1 cellular context compared by ENCODE assay signal in the genomic region with DNA sequence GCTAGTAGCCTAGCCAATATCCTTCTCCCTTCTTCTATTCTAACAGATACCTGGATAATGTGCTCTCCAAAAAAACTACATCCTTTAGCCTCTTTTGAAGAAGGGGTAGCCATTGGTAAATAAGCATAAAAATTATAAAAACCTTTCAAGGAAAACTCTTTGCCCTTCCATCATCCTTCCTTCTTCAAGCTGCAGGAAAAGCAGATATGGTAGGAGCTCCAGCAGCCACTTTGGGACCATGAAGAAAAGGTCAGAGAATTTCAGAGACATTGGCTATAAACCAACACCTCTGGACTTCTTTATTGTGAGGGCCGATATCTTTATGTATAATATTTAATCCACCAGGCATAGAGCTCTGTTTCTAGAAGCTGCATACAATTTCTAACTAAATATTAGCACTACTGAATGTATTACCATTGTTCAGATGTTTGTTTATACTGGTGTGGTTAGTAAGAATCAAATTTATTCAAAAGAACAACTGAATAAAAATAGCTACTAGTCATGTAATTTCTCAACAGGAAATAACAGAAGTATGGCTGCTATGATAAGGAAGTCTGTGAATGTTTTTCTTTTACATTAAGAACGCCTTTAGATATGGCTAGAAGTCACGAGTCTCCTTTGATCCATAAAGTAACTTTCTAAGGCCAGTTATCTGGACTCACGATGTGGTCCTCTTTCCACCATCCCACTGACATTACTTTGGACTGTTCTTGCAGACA.
TF ChIP-seq lines count a peak whose summit lies in the region.

No MANE protein-coding gene starts in this region.

TF ChIP-seq in H1, 55 proteins besides CTCF, POLR2A, EP300 and RAD21:
- TF ChIP-seq GABPA (IDR thresholded peaks at IDR 0.05; ENCODE audit: borderline replicate concordance, insufficient read depth, low read length) (no peak), TBP (IDR thresholded peaks at IDR 0.05; ENCODE audit: low read depth, low read length) (no peak), SP1 (IDR thresholded peaks at IDR 0.05; ENCODE audit: low read depth, low read length) (no peak), TAF7 (optimal IDR thresholded peaks at IDR 0.05; ENCODE audit: borderline replicate concordance, low read depth, low read length) (no peak), YY1 (IDR thresholded peaks at IDR 0.05; ENCODE audit: low read depth, low read length) (no peak), CBX5 (IDR thresholded peaks at IDR 0.05; ENCODE audit: low read depth, low read length) (no peak), EGR1 (IDR thresholded peaks at IDR 0.05; ENCODE audit: borderline replicate concordance, low read depth, low read length) (no peak), CEBPB (IDR thresholded peaks at IDR 0.05; ENCODE audit: low read depth, low read length) (no peak), SUZ12 (IDR thresholded peaks at IDR 0.05; ENCODE audit: low read length) (no peak), CTBP2 (IDR thresholded peaks at IDR 0.05; ENCODE audit: borderline replicate concordance, insufficient read depth, insufficient read length, low read length) (no peak), POLR2AphosphoS5 (IDR thresholded peaks at IDR 0.05; ENCODE audit: low read depth, low read length) (no peak), TEAD4 (IDR thresholded peaks at IDR 0.05; ENCODE audit: low read depth, low read length) (no peak), SAP30 (IDR thresholded peaks at IDR 0.05; ENCODE audit: insufficient read depth, insufficient replicate concordance, low read length) (no peak), RBBP5 (IDR thresholded peaks at IDR 0.05; ENCODE audit: borderline replicate concordance, low read depth, low read length) (no peak), CHD1 (IDR thresholded peaks at IDR 0.05; ENCODE audit: low read depth, low read length) (no peak)
- TF ChIP-seq, protein P1, sequence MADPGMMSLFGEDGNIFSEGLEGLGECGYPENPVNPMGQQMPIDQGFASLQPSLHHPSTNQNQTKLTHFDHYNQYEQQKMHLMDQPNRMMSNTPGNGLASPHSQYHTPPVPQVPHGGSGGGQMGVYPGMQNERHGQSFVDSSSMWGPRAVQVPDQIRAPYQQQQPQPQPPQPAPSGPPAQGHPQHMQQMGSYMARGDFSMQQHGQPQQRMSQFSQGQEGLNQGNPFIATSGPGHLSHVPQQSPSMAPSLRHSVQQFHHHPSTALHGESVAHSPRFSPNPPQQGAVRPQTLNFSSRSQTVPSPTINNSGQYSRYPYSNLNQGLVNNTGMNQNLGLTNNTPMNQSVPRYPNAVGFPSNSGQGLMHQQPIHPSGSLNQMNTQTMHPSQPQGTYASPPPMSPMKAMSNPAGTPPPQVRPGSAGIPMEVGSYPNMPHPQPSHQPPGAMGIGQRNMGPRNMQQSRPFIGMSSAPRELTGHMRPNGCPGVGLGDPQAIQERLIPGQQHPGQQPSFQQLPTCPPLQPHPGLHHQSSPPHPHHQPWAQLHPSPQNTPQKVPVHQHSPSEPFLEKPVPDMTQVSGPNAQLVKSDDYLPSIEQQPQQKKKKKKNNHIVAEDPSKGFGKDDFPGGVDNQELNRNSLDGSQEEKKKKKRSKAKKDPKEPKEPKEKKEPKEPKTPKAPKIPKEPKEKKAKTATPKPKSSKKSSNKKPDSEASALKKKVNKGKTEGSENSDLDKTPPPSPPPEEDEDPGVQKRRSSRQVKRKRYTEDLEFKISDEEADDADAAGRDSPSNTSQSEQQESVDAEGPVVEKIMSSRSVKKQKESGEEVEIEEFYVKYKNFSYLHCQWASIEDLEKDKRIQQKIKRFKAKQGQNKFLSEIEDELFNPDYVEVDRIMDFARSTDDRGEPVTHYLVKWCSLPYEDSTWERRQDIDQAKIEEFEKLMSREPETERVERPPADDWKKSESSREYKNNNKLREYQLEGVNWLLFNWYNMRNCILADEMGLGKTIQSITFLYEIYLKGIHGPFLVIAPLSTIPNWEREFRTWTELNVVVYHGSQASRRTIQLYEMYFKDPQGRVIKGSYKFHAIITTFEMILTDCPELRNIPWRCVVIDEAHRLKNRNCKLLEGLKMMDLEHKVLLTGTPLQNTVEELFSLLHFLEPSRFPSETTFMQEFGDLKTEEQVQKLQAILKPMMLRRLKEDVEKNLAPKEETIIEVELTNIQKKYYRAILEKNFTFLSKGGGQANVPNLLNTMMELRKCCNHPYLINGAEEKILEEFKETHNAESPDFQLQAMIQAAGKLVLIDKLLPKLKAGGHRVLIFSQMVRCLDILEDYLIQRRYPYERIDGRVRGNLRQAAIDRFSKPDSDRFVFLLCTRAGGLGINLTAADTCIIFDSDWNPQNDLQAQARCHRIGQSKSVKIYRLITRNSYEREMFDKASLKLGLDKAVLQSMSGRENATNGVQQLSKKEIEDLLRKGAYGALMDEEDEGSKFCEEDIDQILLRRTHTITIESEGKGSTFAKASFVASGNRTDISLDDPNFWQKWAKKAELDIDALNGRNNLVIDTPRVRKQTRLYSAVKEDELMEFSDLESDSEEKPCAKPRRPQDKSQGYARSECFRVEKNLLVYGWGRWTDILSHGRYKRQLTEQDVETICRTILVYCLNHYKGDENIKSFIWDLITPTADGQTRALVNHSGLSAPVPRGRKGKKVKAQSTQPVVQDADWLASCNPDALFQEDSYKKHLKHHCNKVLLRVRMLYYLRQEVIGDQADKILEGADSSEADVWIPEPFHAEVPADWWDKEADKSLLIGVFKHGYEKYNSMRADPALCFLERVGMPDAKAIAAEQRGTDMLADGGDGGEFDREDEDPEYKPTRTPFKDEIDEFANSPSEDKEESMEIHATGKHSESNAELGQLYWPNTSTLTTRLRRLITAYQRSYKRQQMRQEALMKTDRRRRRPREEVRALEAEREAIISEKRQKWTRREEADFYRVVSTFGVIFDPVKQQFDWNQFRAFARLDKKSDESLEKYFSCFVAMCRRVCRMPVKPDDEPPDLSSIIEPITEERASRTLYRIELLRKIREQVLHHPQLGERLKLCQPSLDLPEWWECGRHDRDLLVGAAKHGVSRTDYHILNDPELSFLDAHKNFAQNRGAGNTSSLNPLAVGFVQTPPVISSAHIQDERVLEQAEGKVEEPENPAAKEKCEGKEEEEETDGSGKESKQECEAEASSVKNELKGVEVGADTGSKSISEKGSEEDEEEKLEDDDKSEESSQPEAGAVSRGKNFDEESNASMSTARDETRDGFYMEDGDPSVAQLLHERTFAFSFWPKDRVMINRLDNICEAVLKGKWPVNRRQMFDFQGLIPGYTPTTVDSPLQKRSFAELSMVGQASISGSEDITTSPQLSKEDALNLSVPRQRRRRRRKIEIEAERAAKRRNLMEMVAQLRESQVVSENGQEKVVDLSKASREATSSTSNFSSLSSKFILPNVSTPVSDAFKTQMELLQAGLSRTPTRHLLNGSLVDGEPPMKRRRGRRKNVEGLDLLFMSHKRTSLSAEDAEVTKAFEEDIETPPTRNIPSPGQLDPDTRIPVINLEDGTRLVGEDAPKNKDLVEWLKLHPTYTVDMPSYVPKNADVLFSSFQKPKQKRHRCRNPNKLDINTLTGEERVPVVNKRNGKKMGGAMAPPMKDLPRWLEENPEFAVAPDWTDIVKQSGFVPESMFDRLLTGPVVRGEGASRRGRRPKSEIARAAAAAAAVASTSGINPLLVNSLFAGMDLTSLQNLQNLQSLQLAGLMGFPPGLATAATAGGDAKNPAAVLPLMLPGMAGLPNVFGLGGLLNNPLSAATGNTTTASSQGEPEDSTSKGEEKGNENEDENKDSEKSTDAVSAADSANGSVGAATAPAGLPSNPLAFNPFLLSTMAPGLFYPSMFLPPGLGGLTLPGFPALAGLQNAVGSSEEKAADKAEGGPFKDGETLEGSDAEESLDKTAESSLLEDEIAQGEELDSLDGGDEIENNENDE (IDR thresholded peaks at IDR 0.05; ENCODE audit: insufficient replicate concordance, low read length), result no peak
- TF ChIP-seq, protein P2, sequence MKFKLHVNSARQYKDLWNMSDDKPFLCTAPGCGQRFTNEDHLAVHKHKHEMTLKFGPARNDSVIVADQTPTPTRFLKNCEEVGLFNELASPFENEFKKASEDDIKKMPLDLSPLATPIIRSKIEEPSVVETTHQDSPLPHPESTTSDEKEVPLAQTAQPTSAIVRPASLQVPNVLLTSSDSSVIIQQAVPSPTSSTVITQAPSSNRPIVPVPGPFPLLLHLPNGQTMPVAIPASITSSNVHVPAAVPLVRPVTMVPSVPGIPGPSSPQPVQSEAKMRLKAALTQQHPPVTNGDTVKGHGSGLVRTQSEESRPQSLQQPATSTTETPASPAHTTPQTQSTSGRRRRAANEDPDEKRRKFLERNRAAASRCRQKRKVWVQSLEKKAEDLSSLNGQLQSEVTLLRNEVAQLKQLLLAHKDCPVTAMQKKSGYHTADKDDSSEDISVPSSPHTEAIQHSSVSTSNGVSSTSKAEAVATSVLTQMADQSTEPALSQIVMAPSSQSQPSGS (IDR thresholded peaks at IDR 0.05; ENCODE audit: low read length), result no peak
